Comparison of ENCODE assay signal across 8 cellular contexts in genomic region chrX:23902419-23902818, GRCh38. TPM values are rescaled to one million over a fixed set of nuclear protein-coding genes. Genes with fewer than 3 reads are reported as not detected.
A peak's percentile ranks its signal among the peaks of the same experiment; 100 is the strongest.
DNase-seq lines count a peak whose midpoint lies in the region; ATAC-seq and TF ChIP-seq lines count a peak whose summit lies in the region.

No MANE protein-coding gene starts in this region.

- CTCF ChIA-PET in Calu3 (lab: Charles Lee) (interaction anchor here (0.6 to 2.6 kb wide), 11 partner anchors 80 to 268 kb away, joined by 3 to 45 read pairs (median 6); partner anchors contain the start of genes ACOT9, EIF2S3 and SAT1), PC-9 (lab: Charles Lee) (interaction anchor here (0.5 to 2.3 kb wide), 10 partner anchors 113 to 1917 kb away, joined by 3 to 11 read pairs (median 6); partner anchors contain the start of genes ACOT9 and SAT1)

- no peak overlapping the region for H3K27ac Mint-ChIP-seq in Calu3 (ENCODE audit: unreplicated experiment)

- H3K36me3 ChIP-seq in PC-9 (ENCODE audit: low read depth) = no peaks in the 10 kb centered on the region
- no peaks in the 10 kb centered on the region for H3K36me3 ChIP-seq in mucosa of stomach (ENCODE audit: control insufficient read depth, insufficient read depth, low read length)

- no peak overlapping the region for H2AFZ ChIP-seq in PC-9

- ATAC-seq in HG03378 (IDR thresholded peaks at IDR 0.05; ENCODE audit: unreplicated experiment) = peak; percentile 41
- ATAC-seq in HG02588 (IDR thresholded peaks at IDR 0.05; ENCODE audit: unreplicated experiment) = no peak

- H3K4me3 ChIP-seq in PC-9 (no peak overlapping the region), mucosa of stomach (ENCODE audit: low read length) (peak overlapping the region; percentile 28)

- no peaks in the 10 kb centered on the region for H4K20me1 ChIP-seq in PC-9 (ENCODE audit: insufficient read depth)

- H3K9me3 ChIP-seq in PC-9 (ENCODE audit: insufficient read depth, low read depth) (no peaks in the 10 kb centered on the region), mucosa of stomach (ENCODE audit: control insufficient read depth, low read length) (no peaks in the 10 kb centered on the region)

- H3K9me3 Mint-ChIP-seq in Calu3 (ENCODE audit: low read depth, unreplicated experiment) = no peaks in the 10 kb centered on the region

- POLR2A ChIA-PET in PC-9 (lab: Charles Lee; ENCODE audit: unreplicated experiment) = interaction anchor here (0.5 to 1.2 kb wide), 4 partner anchors 118 to 157 kb away, joined by 4 to 12 read pairs (median 5); partner anchors contain the start of gene SAT1

- no peak for DNase-seq in Calu3
- peak in 1 of 2 experiments; percentile 67 for DNase-seq in PC-9
- DNase-seq in epidermal melanocyte (ENCODE audit: insufficient read length, low spot score) = peak; percentile 28
- no peak for DNase-seq in stimulated activated CD4-positive, alpha-beta T cell treated with anti-CD3 and anti-CD28 coated beads, Interleukin-4, amount 100 ng/mL, for 1 hour
- DNase-seq in NK-92 treated with Interleukin-12 subunit alpha and Interleukin-12 subunit beta, amount 100 ng/mL, for 24 hours (lab: John Stamatoyannopoulos, UW) = no peak

- H3K4me1 ChIP-seq in PC-9 (replicated peaks; ENCODE audit: insufficient read depth) (peaks cover 53% of the 10 kb centered on the region), mucosa of stomach (ENCODE audit: control insufficient read depth, insufficient read depth, low read length) (peaks cover 37% of the 10 kb centered on the region)

- H3K27ac ChIP-seq in PC-9 = peak overlapping the region; percentile 91

- BruUV-seq in Calu3 (replicated peaks; lab: Mats Ljungman, UMichigan) = no TSS peak
- no TSS peak for BruUV-seq in PC-9 (replicated peaks; lab: Mats Ljungman, UMichigan)

- H3K27me3 Mint-ChIP-seq in Calu3 (ENCODE audit: unreplicated experiment) = no peaks in the 10 kb centered on the region

- peaks cover 7% of the 10 kb centered on the region for H3K36me3 Mint-ChIP-seq in Calu3 (ENCODE audit: insufficient read depth, unreplicated experiment)

- intact Hi-C loops in Calu3 (cut with micrococcal nuclease; ENCODE audit: unreplicated experiment) = loop anchor here (1.0 kb wide), 3 partner anchors 121 to 208 kb away; no protein-coding TSS in a partner anchor
- intact Hi-C loops in PC-9 (cut with micrococcal nuclease; ENCODE audit: unreplicated experiment) = loop anchor here (1.0 to 5.0 kb wide), 3 partner anchors 146 to 1765 kb away; no protein-coding TSS in a partner anchor

- H3K79me2 ChIP-seq in PC-9 (ENCODE audit: low read depth) = peaks cover 44% of the 10 kb centered on the region

- H3K4me2 ChIP-seq in PC-9 = peak overlapping the region; percentile 52

- H3K4me1 Mint-ChIP-seq in Calu3 (ENCODE audit: low read depth, unreplicated experiment) = peaks cover 28% of the 10 kb centered on the region

- no peaks in the 10 kb centered on the region for H3K27me3 ChIP-seq in PC-9 (ENCODE audit: insufficient read depth, low read depth)
- H3K27me3 ChIP-seq in mucosa of stomach (ENCODE audit: control insufficient read depth, insufficient read depth, low read length) = no peaks in the 10 kb centered on the region

- H3K9ac ChIP-seq in mucosa of stomach (ENCODE audit: low read length) = peak overlapping the region; percentile 7

- H3F3A ChIP-seq in PC-9 (ENCODE audit: insufficient read depth, low read depth) = peaks cover 33% of the 10 kb centered on the region

- H3K4me3 Mint-ChIP-seq in Calu3 (ENCODE audit: low read depth, unreplicated experiment) = no peak overlapping the region

- TF ChIP-seq CTCF in Calu3 (IDR thresholded peaks at IDR 0.05; ENCODE audit: unreplicated experiment) (peak; percentile 37), PC-9 (conservative IDR thresholded peaks at IDR 0.05) (peak; percentile 68)

- no peaks in the 10 kb centered on the region for H3K9me2 ChIP-seq in PC-9 (ENCODE audit: insufficient read depth)

RNA-seq across cellular contexts. Expression of gene APOO, which starts 5.3 kb away (rescaled TPM):
- total RNA-seq in Calu3 (2022) (46.8 and 50.0 TPM in 2 replicates), PC-9 (2021) (25.5 and 42.3 TPM in 2 replicates)

RNA-seq across cellular contexts. Expression of gene CXorf58, which starts 5.4 kb away (rescaled TPM):
- total RNA-seq in Calu3 (2022) (not detected in 2 replicates), PC-9 (2021) (0.20 TPM in 1 of 2 replicates, not detected in the other)
